ENCODE assay signal across 29 cellular contexts in genomic region chr2:222480497-222480896, GRCh38. TPM values are rescaled to one million over a fixed set of nuclear protein-coding genes. Genes with fewer than 3 reads are reported as not detected.
"Had no signal": no experiment of that assay in that cellular context is flagged by ENCODE, and none has a peak within 500 bp of the region (broad histone marks: within the 10 kb centered on the region; RNA-seq: fewer than 3 reads in every experiment).

No MANE protein-coding gene starts in this region.

- ATAC-seq: activated T-cell treated with anti-CD3 and anti-CD28 coated beads, Interleukin-2, amount 50 U/mL, for 4 hours; body of pancreas; T-cell had no signal

- DNase-seq: activated CD4-positive, alpha-beta memory T cell treated with anti-CD3 and anti-CD28 coated beads for 36 hours; activated CD4-positive, alpha-beta T cell treated with anti-CD3 and anti-CD28 coated beads, Interleukin-2, amount 10 ng/mL, durations not matched to agents 7 days and 5 days; activated CD4-positive, CD25-positive, alpha-beta regulatory T cell; activated CD8-positive, alpha-beta memory T cell treated with anti-CD3 and anti-CD28 coated beads for 24 hours; activated gamma-delta T cell; activated naive CD4-positive, alpha-beta T cell treated with anti-CD3 and anti-CD28 coated beads, Interleukin-2, amount 10 ng/mL, durations not matched to agents 7 days and 5 days; activated naive CD8-positive, alpha-beta T cell treated with anti-CD3 and anti-CD28 coated beads for 36 hours; activated T-cell treated with anti-CD3 and anti-CD28 coated beads, Interleukin-2, amount 50 U/mL, for 4 hours; body of pancreas; central memory CD4-positive, alpha-beta T cell; Kasumi-1; KBM-7; MV-4-11; NCI-H1092 treated with DMSO at 0.1 percent for 48 hours; NCI-H1417 treated with DMSO at 0.1 percent for 48 hours; NCI-H1694; NCI-H2029; NCI-H2107; NCI-H2171 treated with DMSO at 0.1 percent for 48 hours; NCI-H526 treated with DMSO at 0.1 percent for 48 hours; NCI-H82; NK-92 treated with Interleukin-12 subunit alpha and Interleukin-12 subunit beta, amount 100 ng/mL, for 24 hours; SHP77 treated with DMSO at 0.1 percent for 48 hours; T-cell had no signal

- FAIRE-seq: bronchial epithelial cell had no signal

- H3K27me3 ChIP-seq: ascending aorta, body of pancreas had no signal

- H3K4me3 ChIP-seq: ascending aorta, body of pancreas had no signal

- H3K9me3 ChIP-seq: ascending aorta, body of pancreas had no signal

- H3K36me3 ChIP-seq: ascending aorta had no signal

- H3K4me1 ChIP-seq: ascending aorta had no signal

- H3K27ac ChIP-seq: ascending aorta, body of pancreas, VCaP had no signal

RNA-seq across cellular contexts. Expression of gene SGPP2, which starts 56.2 kb away (rescaled TPM):
- total RNA-seq: NCI-H460, SK-MEL-5 had no signal
